In the genomic region with DNA sequence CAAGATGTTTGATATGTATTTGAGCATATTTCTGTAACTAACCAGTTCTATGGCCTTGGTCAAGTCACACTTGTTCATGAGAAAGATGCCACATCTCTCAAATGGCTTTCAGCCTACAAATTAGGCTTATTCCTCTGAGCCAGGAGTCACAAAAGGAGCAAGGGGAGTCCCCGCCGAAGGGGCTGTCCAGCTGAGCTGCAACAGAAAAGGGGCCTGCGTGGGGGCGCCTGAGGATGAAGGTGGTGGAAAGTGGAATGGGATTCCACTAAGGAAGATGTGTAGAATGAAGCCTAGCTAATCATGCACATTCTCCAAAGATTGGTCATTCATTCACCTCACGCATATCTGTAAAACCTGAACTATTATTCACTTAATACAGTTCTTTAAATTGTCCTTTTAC, we compare ENCODE assay signal across 7 cellular contexts. TPM values are rescaled to one million over a fixed set of nuclear protein-coding genes. Genes with fewer than 3 reads are reported as not detected.
"Had no signal": no experiment of that assay in that cellular context is flagged by ENCODE, and none has a peak within 500 bp of the region (broad histone marks: within the 10 kb centered on the region; RNA-seq: fewer than 3 reads in every experiment).

No MANE protein-coding gene starts in this region.

- ATAC-seq: HCT116, K562 had no signal

- DNase-seq: GM23248, GOT3, H7, HFFc6, IMR-90 had no signal

- H3K27ac Mint-ChIP-seq: HFFc6 had no signal

- H3K4me3 Mint-ChIP-seq: HFFc6 had no signal

- H3K9me3 Mint-ChIP-seq: HFFc6 had no signal

RNA-seq across cellular contexts. Expression of gene ALDH1L1, which starts 19.1 kb away (rescaled TPM):
- total RNA-seq: GM23248, IMR-90 had no signal
